Comparison of ENCODE assay signal across 8 cellular contexts in the genomic region with DNA sequence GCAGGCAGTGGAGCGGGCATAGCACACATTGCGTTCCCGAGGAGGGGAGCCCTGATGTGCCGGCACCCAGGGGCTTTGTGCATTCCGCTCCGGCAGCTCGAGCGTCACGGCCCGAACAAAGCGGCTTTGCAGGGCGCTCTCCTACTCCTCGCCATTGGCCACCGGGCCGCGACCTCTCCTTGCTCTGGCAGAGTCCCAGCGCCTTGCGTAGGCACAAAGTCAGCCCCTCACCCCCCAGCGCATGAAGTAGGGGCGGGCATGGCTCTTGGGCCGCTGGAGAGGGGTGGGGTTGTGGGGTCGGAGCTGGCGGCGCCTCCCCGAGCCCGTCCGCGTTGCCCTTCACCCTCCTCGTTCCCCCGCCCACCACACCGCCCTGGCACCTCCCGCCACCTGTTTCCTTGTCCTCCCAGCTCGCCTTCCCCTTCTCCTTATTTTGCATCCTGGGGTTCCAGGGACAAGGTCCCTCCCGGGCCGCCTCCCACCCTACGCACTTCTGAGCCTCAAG. TPM values are rescaled to one million over a fixed set of nuclear protein-coding genes. Genes with fewer than 3 reads are reported as not detected.
DNase-seq lines count a peak whose midpoint lies in the region; TF ChIP-seq lines count a peak whose summit lies in the region.

No MANE protein-coding gene starts in this region.

- DNase-seq in GM13977 (ENCODE audit: low spot score) (peak; percentile 55), NCI-H524 (lab: John Stamatoyannopoulos, UW) (peak; percentile 66 to 72), foreskin melanocyte (peak; percentile 11), ureter (ENCODE audit: low spot score) (peak; percentile 62), SKM-1 (lab: John Stamatoyannopoulos, UW; ENCODE audit: unreplicated experiment) (no peak), COR-L47 (lab: John Stamatoyannopoulos, UW) (no peak)
- peak; percentile 16 for DNase-seq in activated T-helper 9 cell treated with anti-CD3 and anti-CD28 coated beads, Interleukin-2, amount 50 U/mL, for 16 hours (ENCODE audit: low read depth)

- H2AFZ ChIP-seq in neural cell (ENCODE audit: low read depth, low read length): no peak overlapping the region

- in situ Hi-C loops in GM13977 (cut with MboI; ENCODE audit: low pct_unique_long_range_greater_than_20kb, low sequenced_read_pairs, unreplicated experiment): no loop called here

- no peaks in the 10 kb centered on the region for H4K20me1 ChIP-seq in neural cell (ENCODE audit: insufficient read depth)

- TF ChIP-seq CTCF in GM13977 (IDR thresholded peaks at IDR 0.05; ENCODE audit: extremely low read depth, insufficient read depth, missing control alignments) (no peak), neural cell (IDR thresholded peaks at IDR 0.05; ENCODE audit: poor library complexity, severe bottlenecking) (no peak)

- H3K36me3 ChIP-seq in neural cell (ENCODE audit: insufficient read depth, low read length): no peaks in the 10 kb centered on the region

- H3K27me3 ChIP-seq in neural cell (ENCODE audit: insufficient read depth, low read depth, low read length): peaks cover 61% of the 10 kb centered on the region

- peak overlapping the region; percentile 60 for H3K4me3 ChIP-seq in neural cell (ENCODE audit: low read length)

- TF ChIP-seq RAD21 in neural cell (conservative IDR thresholded peaks at IDR 0.05): no peak

- H3K9ac ChIP-seq in neural cell (ENCODE audit: low read length): no peak overlapping the region

- H3F3A ChIP-seq in neural cell (ENCODE audit: insufficient read depth, low read length, poor library complexity, severe bottlenecking): no peaks in the 10 kb centered on the region

- TF ChIP-seq EP300 in neural cell (conservative IDR thresholded peaks at IDR 0.05; ENCODE audit: poor library complexity, severe bottlenecking): no peak

- no peak overlapping the region for H3K4me2 ChIP-seq in neural cell (ENCODE audit: low read length)

- H3K27ac ChIP-seq in neural cell (ENCODE audit: low read length): no peak overlapping the region

- no peaks in the 10 kb centered on the region for H3K79me2 ChIP-seq in neural cell (replicated peaks; ENCODE audit: insufficient read depth, low read length)

- H3K9me2 ChIP-seq in neural cell (ENCODE audit: insufficient read depth, low read length): no peaks in the 10 kb centered on the region

- H3K9me3 ChIP-seq in neural cell (ENCODE audit: low read length): no peaks in the 10 kb centered on the region

TF ChIP-seq in neural cell, 6 proteins besides CTCF, POLR2A, EP300 and RAD21:
- TF ChIP-seq SMC3 (conservative IDR thresholded peaks at IDR 0.05; ENCODE audit: poor library complexity) (no peak), TAF1 (IDR thresholded peaks at IDR 0.05; ENCODE audit: low read depth) (no peak), REST (IDR thresholded peaks at IDR 0.05; ENCODE audit: borderline replicate concordance) (no peak), MXI1 (conservative IDR thresholded peaks at IDR 0.05; ENCODE audit: poor library complexity, severe bottlenecking) (no peak), POLR2AphosphoS5 (IDR thresholded peaks at IDR 0.05) (no peak), EZH2 (IDR thresholded peaks at IDR 0.05; ENCODE audit: borderline replicate concordance, insufficient read depth, low read length, poor library complexity, severe bottlenecking) (no peak)
TF ChIP-seq in neural cell: peak in this region for 0.

RNA-seq across cellular contexts. Expression of gene PPARA, which starts 0.8 kb away (rescaled TPM):
- 0.28 and 0.43 TPM in 2 replicates for polyA plus RNA-seq in neural cell
- 1.7 TPM in 2 replicates for polyA minus RNA-seq in neural cell
- 29.1 TPM for total RNA-seq in ureter

Comparison
In these comparisons a context has a peak if more than half of its experiments do, and no peak if none do; other contexts are left out.
1. DNase-seq: peak in GM13977 (single experiment), NCI-H524 (2 of 2), activated T-helper 9 cell treated with anti-CD3 and anti-CD28 coated beads, Interleukin-2, amount 50 U/mL, for 16 hours (single experiment), foreskin melanocyte (single experiment) and ureter (single experiment); none in SKM-1 (single experiment) and COR-L47 (single experiment).